ENCODE assay signal across 14 cellular contexts in the genomic region with DNA sequence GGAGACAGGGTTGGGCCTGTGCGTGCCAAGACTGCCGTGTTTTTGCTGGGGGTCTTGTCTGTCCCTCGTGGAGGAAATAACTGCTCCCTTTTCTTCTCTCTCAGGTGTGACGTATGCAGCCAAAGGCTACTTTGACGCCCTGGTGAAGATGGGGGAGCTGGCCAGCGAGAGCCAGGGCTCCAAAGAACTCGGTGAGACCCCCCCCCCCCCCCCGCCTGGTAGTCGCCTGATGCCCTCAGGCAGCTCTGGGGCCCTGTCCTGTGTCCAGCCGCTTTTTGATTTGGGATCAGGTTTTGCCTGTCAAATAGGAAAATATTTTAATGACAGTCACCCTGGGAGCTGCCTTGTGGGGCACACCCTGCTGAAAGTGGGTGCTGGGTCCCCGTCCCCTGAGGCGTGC. TPM values are rescaled to one million over a fixed set of nuclear protein-coding genes. Genes with fewer than 3 reads are reported as not detected.
DNase-seq lines count a peak whose midpoint lies in the region; ATAC-seq and TF ChIP-seq lines count a peak whose summit lies in the region.
"Had no signal": no experiment of that assay in that cellular context is flagged by ENCODE, and none has a peak within 500 bp of the region (broad histone marks: within the 10 kb centered on the region; RNA-seq: fewer than 3 reads in every experiment).

No MANE protein-coding gene starts in this region.

- peaks cover 30% of the 10 kb centered on the region for H3K79me1 ChIP-seq in mesenchymal stem cell (replicated peaks; ENCODE audit: low read length, poor library complexity, severe bottlenecking)

- H3K9me3 ChIP-seq in breast epithelium (no peaks in the 10 kb centered on the region), mesenchymal stem cell (ENCODE audit: control insufficient read depth, low read length) (no peaks in the 10 kb centered on the region), stomach (no peaks in the 10 kb centered on the region), PC-3 (ENCODE audit: low read length) (no peaks in the 10 kb centered on the region)
- H3K9me3 ChIP-seq: spleen had no signal

- H3K9me2 ChIP-seq in PC-3 (replicated peaks; ENCODE audit: low read length): no peaks in the 10 kb centered on the region

- peak overlapping the region; percentile 80 for H4K8ac ChIP-seq in mesenchymal stem cell (ENCODE audit: low read length)

- H3K23ac ChIP-seq in mesenchymal stem cell (ENCODE audit: low read length in 2 of 2): peak overlapping the region in 1 of 2 experiments; percentile 41

- peaks cover 15% of the 10 kb centered on the region; the same call in 1 of the 2 replicates for H3K4me1 Mint-ChIP-seq in HFFc6 (ENCODE audit: low read depth)

- ATAC-seq in PC-3: no peak

- H3K9me3 Mint-ChIP-seq in HFFc6: no peaks in the 10 kb centered on the region
- H3K9me3 Mint-ChIP-seq: CD14-positive monocyte; naive thymus-derived CD4-positive, alpha-beta T cell had no signal

- TF ChIP-seq POLR2A in breast epithelium (IDR thresholded peaks at IDR 0.05) (no peak), stomach (IDR thresholded peaks at IDR 0.05) (no peak)

- peak overlapping the region; percentile 2 for H2AK5ac ChIP-seq in mesenchymal stem cell (ENCODE audit: low read length, severe bottlenecking)

- peaks cover 37% of the 10 kb centered on the region for H3K79me2 ChIP-seq in PC-3 (ENCODE audit: low read length)

- H2AFZ ChIP-seq in mesenchymal stem cell (ENCODE audit: low read depth, low read length): no peak overlapping the region
- no peak overlapping the region for H2AFZ ChIP-seq in PC-3 (ENCODE audit: low read length)

- peak overlapping the region; percentile 21 for H3K9ac ChIP-seq in mesenchymal stem cell (ENCODE audit: low read length)
- H3K9ac ChIP-seq in PC-3 (ENCODE audit: low read length): no peak overlapping the region

- peaks cover 9 to 10% of the 10 kb centered on the region in 2 donors for H3K4me1 ChIP-seq in breast epithelium
- peaks cover 30% of the 10 kb centered on the region for H3K4me1 ChIP-seq in mesenchymal stem cell (ENCODE audit: control insufficient read depth, insufficient read depth, low read depth, low read length)
- peaks cover 26 to 49% (median 40%) of the 10 kb centered on the region in 4 donors for H3K4me1 ChIP-seq in stomach
- peaks cover 9% of the 10 kb centered on the region; the same call in 1 of the 2 replicates for H3K4me1 ChIP-seq in PC-3 (ENCODE audit: insufficient read depth, low read length)

- CTCF ChIA-PET in PC-3 (lab: Charles Lee): no interaction called here

- DNase-seq in HFFc6 (no peak), breast epithelium (ENCODE audit: low spot score in 2 of 2) (no peak), mesenchymal stem cell (no peak), stomach (no peak), NCI-H526 treated with DMSO at 0.1 percent for 48 hours (lab: John Stamatoyannopoulos, UW) (no peak), occipital lobe (lab: John Stamatoyannopoulos, UW) (no peak), PC-3 (no peak), SHP77 (lab: John Stamatoyannopoulos, UW) (no peak)
- DNase-seq: activated naive CD4-positive, alpha-beta T cell treated with anti-CD3 and anti-CD28 coated beads, Interleukin-2, amount 50 U/mL, for 16 hours; NCI-H1930; NCI-H748 treated with DMSO at 0.1 percent for 48 hours; spleen had no signal

- H2BK120ac ChIP-seq in mesenchymal stem cell (ENCODE audit: low read depth, low read length): no peak overlapping the region

- no peak overlapping the region for H2BK5ac ChIP-seq in mesenchymal stem cell (ENCODE audit: low read depth, low read length, poor library complexity, severe bottlenecking)

- no peak overlapping the region for H2BK12ac ChIP-seq in mesenchymal stem cell (ENCODE audit: low read length in 2 of 2)

- H3K36me3 Mint-ChIP-seq in HFFc6 (ENCODE audit: low read depth): peaks cover 15% of the 10 kb centered on the region; the same call in 1 of the 2 replicates

- H3K27me3 Mint-ChIP-seq in HFFc6 (ENCODE audit: insufficient read depth): peaks cover 2% of the 10 kb centered on the region
- H3K27me3 Mint-ChIP-seq: naive thymus-derived CD4-positive, alpha-beta T cell had no signal

- POLR2A ChIA-PET in PC-3 (lab: Charles Lee; ENCODE audit: unreplicated experiment): no interaction called here

- H3K4me3 ChIP-seq in breast epithelium (peak overlapping the region in 1 of 3 donors; percentile 15), mesenchymal stem cell (ENCODE audit: insufficient read depth in 1 of 2, low read depth in 1 of 2, low read length in 2 of 2) (no peak overlapping the region), stomach (no peak overlapping the region), PC-3 (ENCODE audit: low read length) (no peak overlapping the region)
- H3K4me3 ChIP-seq: spleen had no signal

- BruUV-seq in PC-3 (replicated peaks; lab: Mats Ljungman, UMichigan): no TSS peak

- H3K18ac ChIP-seq in mesenchymal stem cell (ENCODE audit: low read depth in 1 of 2, low read length in 2 of 2): peak overlapping the region in 1 of 2 experiments; percentile 16

- no peaks in the 10 kb centered on the region for H3K36me3 ChIP-seq in breast epithelium
- H3K36me3 ChIP-seq in mesenchymal stem cell (ENCODE audit: control insufficient read depth in 1 of 2, insufficient read depth in 2 of 2, low read depth in 1 of 2, low read length in 2 of 2): peaks cover 5 to 67% of the 10 kb centered on the region in 2 experiments
- peaks cover 20 to 70% (median 51%) of the 10 kb centered on the region in 4 donors for H3K36me3 ChIP-seq in stomach
- H3K36me3 ChIP-seq in PC-3 (ENCODE audit: low read depth, low read length): peaks cover 16% of the 10 kb centered on the region; the same call in 1 of the 2 replicates

- no peak for TF ChIP-seq CTCF in HFFc6 (IDR thresholded peaks at IDR 0.05)
- TF ChIP-seq CTCF in breast epithelium (IDR thresholded peaks at IDR 0.05): no peak
- TF ChIP-seq CTCF in stomach (IDR thresholded peaks at IDR 0.05): no peak
- TF ChIP-seq CTCF in PC-3 (conservative IDR thresholded peaks at IDR 0.05; ENCODE audit: low read depth, low read length): no peak

- H2BK15ac ChIP-seq in mesenchymal stem cell (ENCODE audit: low read depth, poor library complexity, severe bottlenecking): no peak overlapping the region

- WGBS in mesenchymal stem cell: 93% methylated on average over 12 of the region's 12 CpGs
- WGBS in stomach, 5 donors: 69 to 86% (median 77%) methylated on average over 11 to 12 of the region's 12 CpGs

- H3K27me3 ChIP-seq in breast epithelium: no peaks in the 10 kb centered on the region
- H3K27me3 ChIP-seq in mesenchymal stem cell (ENCODE audit: control insufficient read depth in 1 of 2, insufficient read depth in 1 of 2, low read length in 2 of 2): no peaks in the 10 kb centered on the region
- H3K27me3 ChIP-seq in stomach: no peaks in the 10 kb centered on the region
- H3K27me3 ChIP-seq in PC-3 (ENCODE audit: low read length): no peaks in the 10 kb centered on the region
- H3K27me3 ChIP-seq: spleen had no signal

- H4K91ac ChIP-seq in mesenchymal stem cell (ENCODE audit: low read length): peak overlapping the region; percentile 25

- H3K27ac Mint-ChIP-seq in HFFc6: peak overlapping the region; percentile 29; the same call in 1 of the 2 replicates

- no peaks in the 10 kb centered on the region for H4K20me1 ChIP-seq in PC-3 (ENCODE audit: low read length)

- TF ChIP-seq EP300 in stomach (IDR thresholded peaks at IDR 0.05): no peak

- no peak overlapping the region for H3K4me3 Mint-ChIP-seq in HFFc6
- H3K4me3 Mint-ChIP-seq: CD14-positive monocyte; naive thymus-derived CD4-positive, alpha-beta T cell had no signal

- intact Hi-C loops in breast epithelium (cut with DNase I; ENCODE audit: low total_unique reads): no loop called here
- intact Hi-C loops in stomach (cut with DNase I; ENCODE audit: low total_unique reads): no loop called here
- intact Hi-C loops in PC-3 (cut with micrococcal nuclease): no loop called here

- H3K14ac ChIP-seq in mesenchymal stem cell (ENCODE audit: low read length in 2 of 2): no peak overlapping the region

- peak overlapping the region in 1 of 2 experiments; percentile 59 for H3K4ac ChIP-seq in mesenchymal stem cell (ENCODE audit: low read depth in 1 of 2, low read length in 2 of 2)

- no peaks in the 10 kb centered on the region for H3F3A ChIP-seq in PC-3 (ENCODE audit: low read length, unreplicated experiment)

- peak overlapping the region; percentile 91 for H3K27ac ChIP-seq in breast epithelium
- no peak overlapping the region for H3K27ac ChIP-seq in mesenchymal stem cell (ENCODE audit: low read length, poor library complexity, severe bottlenecking)
- H3K27ac ChIP-seq in stomach: peak overlapping the region; percentile 70 to 89 (median 80)
- no peak overlapping the region for H3K27ac ChIP-seq in PC-3 (ENCODE audit: low read length)

- H3K4me2 ChIP-seq in mesenchymal stem cell (ENCODE audit: low read length, poor library complexity, severe bottlenecking) (no peak overlapping the region), PC-3 (ENCODE audit: low read length) (no peak overlapping the region)

RNA-seq across cellular contexts. Expression of a gene that starts 22.8 kb away (rescaled TPM):
- total RNA-seq in HFFc6 (2021; fragmentation: NEBNext Ultra II Directional; extraction: Animal tissue kit (Norgen Biotek cat#: 25700)): 10 to 100 TPM; 30.8 to 47.4 (median 35.9) TPM
- total RNA-seq in breast epithelium (10 to 100 TPM; 21.0 to 47.0 (median 37.6) TPM), stomach (100 to 1,000 TPM in 2 of 5 donors, 10 to 100 TPM in 3; 21.1 to 263 (median 96.9) TPM), occipital lobe (26.2 TPM), PC-3 (2014; rRNA removed) (50.9 and 56.9 TPM in 2 replicates)
- 20.5 TPM for polyA plus RNA-seq in mesenchymal stem cell (2013, experiment 1 of 2)
- 20.4 TPM for polyA plus RNA-seq in mesenchymal stem cell (2013, experiment 2 of 2)
- polyA plus RNA-seq in stomach: 10 to 100 TPM; 37.5 to 66.1 (median 46.6) TPM

Comparison
In these comparisons a context has a peak if more than half of its experiments do, and no peak if none do; other contexts are left out.
1. H3K27ac ChIP-seq: peak in breast epithelium (2 of 2) and stomach (5 of 5); none in mesenchymal stem cell (single experiment) and PC-3 (single experiment).